13 cellular contexts compared by ENCODE assay signal in the genomic region with DNA sequence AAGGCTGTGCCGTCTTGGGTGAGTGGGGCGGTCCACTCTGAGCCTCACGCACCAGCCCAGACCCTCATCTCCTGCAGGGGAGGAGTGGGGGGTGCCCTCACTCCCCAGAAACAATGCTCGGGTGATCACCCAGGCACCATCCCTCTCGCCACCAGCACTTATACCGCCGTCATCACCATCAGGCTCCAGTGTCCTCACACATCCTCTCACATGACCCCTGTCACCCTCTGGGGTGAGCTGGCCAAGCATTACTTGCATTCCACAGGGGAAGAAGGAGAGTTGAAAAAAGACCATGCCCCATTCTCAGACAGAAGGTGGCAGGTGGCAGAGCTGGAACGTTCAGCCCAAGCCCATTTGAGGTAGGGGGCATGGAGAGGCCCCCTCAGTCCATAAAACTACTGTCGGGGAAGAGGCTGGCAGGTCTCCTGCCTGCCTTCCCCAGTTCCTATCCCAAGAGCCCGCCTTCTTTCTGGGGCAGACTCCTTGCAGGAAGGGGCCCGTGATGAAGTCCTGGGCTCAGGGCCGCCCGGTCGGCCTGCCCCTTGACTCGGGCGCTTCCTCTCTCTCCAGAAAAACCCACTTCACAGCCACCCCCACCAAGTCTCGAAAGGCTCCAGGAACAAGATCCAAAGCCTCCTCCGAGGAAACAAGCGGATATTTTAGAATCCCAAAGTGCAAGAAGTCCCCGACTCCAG.
"Had no signal": no experiment of that assay in that cellular context is flagged by ENCODE, and none has a peak within 500 bp of the region (broad histone marks: within the 10 kb centered on the region; RNA-seq: fewer than 3 reads in every experiment).

No MANE protein-coding gene starts in this region.

- H3K4me3 Mint-ChIP-seq: activated CD4-positive, alpha-beta memory T cell treated with anti-CD3 and anti-CD28 coated beads, Interleukin-2, amount 10 ng/mL, durations not matched to agents 7 days and 5 days; activated naive CD8-positive, alpha-beta T cell treated with anti-CD3 and anti-CD28 coated beads for 36 hours; activated T-cell treated with anti-CD3 and anti-CD28 coated beads, Interleukin-2, amount 50 U/mL, for 72 hours; natural killer cell; stimulated activated naive CD8-positive, alpha-beta T cell treated with anti-CD3 and anti-CD28 coated beads, Interleukin-15, Interleukin-2, amounts not matched to agents 100 ng/mL and 50 ng/mL, for 24 hours had no signal

- H3K27ac Mint-ChIP-seq: activated CD4-positive, alpha-beta memory T cell treated with anti-CD3 and anti-CD28 coated beads, Interleukin-2, amount 10 ng/mL, durations not matched to agents 7 days and 5 days; activated naive CD8-positive, alpha-beta T cell treated with anti-CD3 and anti-CD28 coated beads for 36 hours; activated T-cell treated with anti-CD3 and anti-CD28 coated beads, Interleukin-2, amount 50 U/mL, for 72 hours; natural killer cell; stimulated activated naive CD8-positive, alpha-beta T cell treated with anti-CD3 and anti-CD28 coated beads, Interleukin-15, Interleukin-2, amounts not matched to agents 100 ng/mL and 50 ng/mL, for 24 hours had no signal

- DNase-seq: activated CD4-positive, alpha-beta memory T cell treated with anti-CD3 and anti-CD28 coated beads, Interleukin-2, amount 10 ng/mL, durations not matched to agents 7 days and 5 days; activated gamma-delta T cell treated with Interleukin-2 at 50 U/mL for 16 hours; activated naive CD8-positive, alpha-beta T cell treated with anti-CD3 and anti-CD28 coated beads for 36 hours; activated T-cell treated with anti-CD3 and anti-CD28 coated beads, Interleukin-2, amount 50 U/mL, for 72 hours; natural killer cell; psoas muscle; stimulated activated CD4-positive, alpha-beta T cell treated with anti-CD3 and anti-CD28 coated beads, Interleukin-4, amount 100 ng/mL, for 1 hour; T-helper 2 cell had no signal

- FAIRE-seq: islet of Langerhans had no signal

- H3K9me3 ChIP-seq: esophagus muscularis mucosa, psoas muscle, vagina had no signal

- H3K9me3 Mint-ChIP-seq: activated CD4-positive, alpha-beta memory T cell treated with anti-CD3 and anti-CD28 coated beads, Interleukin-2, amount 10 ng/mL, durations not matched to agents 7 days and 5 days; activated naive CD8-positive, alpha-beta T cell treated with anti-CD3 and anti-CD28 coated beads for 36 hours; activated T-cell treated with anti-CD3 and anti-CD28 coated beads, Interleukin-2, amount 50 U/mL, for 72 hours; natural killer cell; stimulated activated naive CD8-positive, alpha-beta T cell treated with anti-CD3 and anti-CD28 coated beads, Interleukin-15, Interleukin-2, amounts not matched to agents 100 ng/mL and 50 ng/mL, for 24 hours had no signal

- ATAC-seq: activated T-cell treated with anti-CD3 and anti-CD28 coated beads, Interleukin-2, amount 50 U/mL, for 72 hours; natural killer cell; psoas muscle had no signal

- H3K27ac ChIP-seq: esophagus muscularis mucosa, psoas muscle, vagina had no signal

- H3K27me3 Mint-ChIP-seq: activated CD4-positive, alpha-beta memory T cell treated with anti-CD3 and anti-CD28 coated beads, Interleukin-2, amount 10 ng/mL, durations not matched to agents 7 days and 5 days had no signal

- H3K27me3 ChIP-seq: vagina had no signal

- H3K4me1 Mint-ChIP-seq: activated CD4-positive, alpha-beta memory T cell treated with anti-CD3 and anti-CD28 coated beads, Interleukin-2, amount 10 ng/mL, durations not matched to agents 7 days and 5 days; activated naive CD8-positive, alpha-beta T cell treated with anti-CD3 and anti-CD28 coated beads for 36 hours; natural killer cell had no signal

- H3K36me3 Mint-ChIP-seq: activated naive CD8-positive, alpha-beta T cell treated with anti-CD3 and anti-CD28 coated beads for 36 hours; natural killer cell had no signal

- H3K36me3 ChIP-seq: esophagus muscularis mucosa, vagina had no signal

- H3K4me3 ChIP-seq: esophagus muscularis mucosa, lung, psoas muscle, vagina had no signal

- H3K4me1 ChIP-seq: esophagus muscularis mucosa, psoas muscle, vagina had no signal
